Comparison of ENCODE assay signal across 20 cellular contexts in genomic region chr1:101166583-101167120, GRCh38.
"Had no signal": no experiment of that assay in that cellular context is flagged by ENCODE, and none has a peak within 500 bp of the region (broad histone marks: within the 10 kb centered on the region; RNA-seq: fewer than 3 reads in every experiment).

No MANE protein-coding gene starts in this region.

- DNase-seq: activated CD4-positive, alpha-beta memory T cell treated with anti-CD3 and anti-CD28 coated beads, Interleukin-2, amount 10 ng/mL, durations not matched to agents 7 days and 5 days; activated effector memory CD4-positive, alpha-beta T cell treated with Interleukin-2 at 50 U/mL for 16 hours; activated naive CD4-positive, alpha-beta T cell treated with anti-CD3 and anti-CD28 coated beads, Interleukin-2, amount 50 U/mL, for 16 hours; activated T-cell treated with anti-CD3 and anti-CD28 coated beads, Interleukin-2, amount 50 U/mL, for 24 hours; body of pancreas; cortex of kidney; effector CD4-positive, alpha-beta T cell; esophagus squamous epithelium; hippocampal formation; kidney glomerular epithelial cell; occipital lobe; right cardiac atrium; small intestine; stimulated activated CD4-positive, alpha-beta T cell treated with anti-CD3 and anti-CD28 coated beads, Interleukin-4, amount 100 ng/mL, for 24 hours; stimulated activated naive CD4-positive, alpha-beta T cell treated with Interleukin-2 at 50 U/mL for 16 hours; T-cell; upper lobe of right lung; WERI-Rb-1 had no signal

- H3K36me3 ChIP-seq: esophagus squamous epithelium, prostate gland, upper lobe of right lung, WERI-Rb-1 had no signal

- H3K36me3 Mint-ChIP-seq: T-cell had no signal

- H3K4me3 ChIP-seq: body of pancreas, esophagus squamous epithelium, prostate gland, upper lobe of right lung had no signal

- H3K9me3 Mint-ChIP-seq: activated CD4-positive, alpha-beta memory T cell treated with anti-CD3 and anti-CD28 coated beads, Interleukin-2, amount 10 ng/mL, durations not matched to agents 7 days and 5 days; activated T-cell treated with anti-CD3 and anti-CD28 coated beads, Interleukin-2, amount 50 U/mL, for 24 hours; nephron; T-cell had no signal

- H3K27ac Mint-ChIP-seq: nephron, T-cell had no signal

- H3K27me3 Mint-ChIP-seq: activated CD4-positive, alpha-beta memory T cell treated with anti-CD3 and anti-CD28 coated beads, Interleukin-2, amount 10 ng/mL, durations not matched to agents 7 days and 5 days; activated T-cell treated with anti-CD3 and anti-CD28 coated beads, Interleukin-2, amount 50 U/mL, for 24 hours; T-cell had no signal

- H3K4me1 Mint-ChIP-seq: nephron had no signal

- H3K27ac ChIP-seq: body of pancreas, esophagus squamous epithelium, prostate gland, upper lobe of right lung, WERI-Rb-1 had no signal

- ATAC-seq: body of pancreas, T-cell had no signal

- H3K27me3 ChIP-seq: body of pancreas, esophagus squamous epithelium, upper lobe of right lung had no signal

- H3K4me1 ChIP-seq: body of pancreas, esophagus squamous epithelium, prostate gland had no signal

- H3K4me3 Mint-ChIP-seq: activated CD4-positive, alpha-beta memory T cell treated with anti-CD3 and anti-CD28 coated beads, Interleukin-2, amount 10 ng/mL, durations not matched to agents 7 days and 5 days; activated T-cell treated with anti-CD3 and anti-CD28 coated beads, Interleukin-2, amount 50 U/mL, for 24 hours; nephron; T-cell had no signal

- H3K9me3 ChIP-seq: body of pancreas, esophagus squamous epithelium, prostate gland, upper lobe of right lung had no signal
